Comparison of ENCODE assay signal across 14 cellular contexts in genomic region chr14:65239143-65239672, GRCh38.
DNase-seq lines count a peak whose midpoint lies in the region; ATAC-seq and TF ChIP-seq lines count a peak whose summit lies in the region.
"Had no signal": no experiment of that assay in that cellular context is flagged by ENCODE, and none has a peak within 500 bp of the region (broad histone marks: within the 10 kb centered on the region; RNA-seq: fewer than 3 reads in every experiment).

No MANE protein-coding gene starts in this region.

- peaks cover 17% of the 10 kb centered on the region for H3K9me3 Mint-ChIP-seq in neural progenitor cell
- H3K9me3 Mint-ChIP-seq: activated T-helper 1 cell treated with anti-CD3 and anti-CD28 coated beads, Interleukin-12 subunit alpha, Interleukin-12 subunit beta, Interleukin-2, Interleukin-4 antibody, amounts not matched to agents 30 ng/mL and 10 ng/mL and 1 ng/mL, durations not matched to agents 14 hours and 24 hours and 36 hours; CD4-positive, CD25-positive, alpha-beta regulatory T cell; memory B cell had no signal

- H3K4me1 Mint-ChIP-seq in neural progenitor cell, result peaks cover 33% of the 10 kb centered on the region

- H3K4me1 ChIP-seq in neural progenitor cell, result peaks cover 13% of the 10 kb centered on the region

- H3K9me3 ChIP-seq in neural progenitor cell (ENCODE audit: low read depth), result no peaks in the 10 kb centered on the region

- DNase-seq in AG08395 (ENCODE audit: low spot score) (peak; percentile 67), NCI-H226 (peak; percentile 89), fibroblast of gingiva (ENCODE audit: low read depth) (peak; percentile 71), neural progenitor cell (ENCODE audit: low spot score) (no peak), epidermal melanocyte (ENCODE audit: insufficient read length, low spot score) (no peak), T-helper 9 cell (no peak), NCI-H2081 (lab: John Stamatoyannopoulos, UW) (no peak)
- DNase-seq: CD4-positive, CD25-positive, alpha-beta regulatory T cell; NCI-H345; stimulated activated CD4-positive, alpha-beta T cell treated with anti-CD3 and anti-CD28 coated beads, Interleukin-4, amount 100 ng/mL, for 4 hours had no signal

- no peaks in the 10 kb centered on the region for H3F3A ChIP-seq in neural progenitor cell (ENCODE audit: low read depth)

- no peak for ATAC-seq in HG02759 (IDR thresholded peaks at IDR 0.05; ENCODE audit: unreplicated experiment)

- H3K27ac ChIP-seq in neural progenitor cell, result no peak overlapping the region
- H3K27ac ChIP-seq: epithelial cell of prostate had no signal

- no peak overlapping the region for H3K4me2 ChIP-seq in neural progenitor cell

- TF ChIP-seq CTCF in neural progenitor cell (IDR thresholded peaks at IDR 0.05), result no peak

- no peaks in the 10 kb centered on the region for H3K36me3 ChIP-seq in neural progenitor cell

- H3K27ac Mint-ChIP-seq in neural progenitor cell, result peak overlapping the region; percentile 91
- H3K27ac Mint-ChIP-seq: activated T-helper 1 cell treated with anti-CD3 and anti-CD28 coated beads, Interleukin-12 subunit alpha, Interleukin-12 subunit beta, Interleukin-2, Interleukin-4 antibody, amounts not matched to agents 30 ng/mL and 10 ng/mL and 1 ng/mL, durations not matched to agents 14 hours and 24 hours and 36 hours; memory B cell had no signal

- no peaks in the 10 kb centered on the region for H4K20me1 ChIP-seq in neural progenitor cell (ENCODE audit: low read depth)

- no peak overlapping the region for H2AFZ ChIP-seq in neural progenitor cell (replicated peaks)

- H3K4me3 ChIP-seq in neural progenitor cell, result no peak overlapping the region

- H3K27me3 ChIP-seq in neural progenitor cell, result no peaks in the 10 kb centered on the region

- no peak overlapping the region for H3K4me3 Mint-ChIP-seq in neural progenitor cell
- H3K4me3 Mint-ChIP-seq: activated T-helper 1 cell treated with anti-CD3 and anti-CD28 coated beads, Interleukin-12 subunit alpha, Interleukin-12 subunit beta, Interleukin-2, Interleukin-4 antibody, amounts not matched to agents 30 ng/mL and 10 ng/mL and 1 ng/mL, durations not matched to agents 14 hours and 24 hours and 36 hours; CD4-positive, CD25-positive, alpha-beta regulatory T cell; memory B cell had no signal

- H3K27me3 Mint-ChIP-seq in neural progenitor cell (ENCODE audit: insufficient read depth, low read depth), result peaks cover 5% of the 10 kb centered on the region
- H3K27me3 Mint-ChIP-seq: CD4-positive, CD25-positive, alpha-beta regulatory T cell; memory B cell had no signal

- H3K79me2 ChIP-seq in neural progenitor cell (ENCODE audit: low read depth), result no peaks in the 10 kb centered on the region

- no peak overlapping the region for H3K9ac ChIP-seq in neural progenitor cell

- peaks cover 1% of the 10 kb centered on the region for H3K36me3 Mint-ChIP-seq in neural progenitor cell

Comparison
In these comparisons a context has a peak if more than half of its experiments do, and no peak if none do; other contexts are left out.
1. DNase-seq: peak in AG08395 (single experiment), NCI-H226 (single experiment) and fibroblast of gingiva (single experiment); none in neural progenitor cell (single experiment), epidermal melanocyte (single experiment), T-helper 9 cell (single experiment) and NCI-H2081 (0 of 2).